Comparison of ENCODE assay signal across 22 cellular contexts in the genomic region with DNA sequence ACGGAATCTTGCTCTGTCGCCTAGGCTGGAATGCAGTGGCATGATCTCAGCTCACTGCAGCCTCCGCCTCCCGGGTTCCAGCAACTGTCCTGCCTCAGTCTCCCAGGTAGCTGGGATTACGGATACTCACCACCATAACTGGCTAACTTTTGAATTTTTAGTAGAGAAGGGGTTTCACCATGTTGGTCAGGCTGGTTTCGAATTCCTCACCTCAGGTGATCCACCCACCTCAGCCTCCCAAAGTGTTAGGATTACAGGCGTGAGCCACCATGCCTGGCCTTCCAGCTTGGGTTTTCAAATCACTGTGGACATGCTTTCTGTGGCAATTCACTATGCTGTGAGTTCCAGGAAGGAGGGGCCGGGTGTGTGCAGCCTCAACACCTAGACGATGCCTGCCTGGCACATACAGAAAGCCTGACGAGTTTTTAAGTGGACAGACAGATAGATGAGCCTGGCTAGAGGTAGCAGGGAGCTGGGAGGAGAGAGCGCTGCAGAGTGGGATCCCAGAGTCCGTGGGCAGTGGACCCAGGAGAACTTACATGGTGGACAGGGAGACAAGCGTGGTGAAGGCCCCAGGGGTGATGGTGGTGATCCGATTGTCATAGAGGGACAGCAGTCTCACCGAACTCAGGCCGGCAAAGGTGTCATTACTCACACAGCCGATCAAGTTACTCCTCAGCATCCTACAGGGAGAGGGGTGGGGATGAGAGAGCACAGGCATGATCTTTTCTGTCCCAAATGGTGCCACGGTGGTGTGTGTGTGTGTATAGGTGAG.
"Had no signal": no experiment of that assay in that cellular context is flagged by ENCODE, and none has a peak within 500 bp of the region (broad histone marks: within the 10 kb centered on the region; RNA-seq: fewer than 3 reads in every experiment).

No MANE protein-coding gene starts in this region.

- H3K4me1 Mint-ChIP-seq: naive thymus-derived CD8-positive, alpha-beta T cell; stimulated activated memory B cell treated with anti-CD40 and anti-IgM and Interleukin-4, amounts not matched to agents 10 μg/mL and 1 μg/mL and 100 μg/mL, for 72 hours had no signal

- H3K36me3 Mint-ChIP-seq: naive thymus-derived CD8-positive, alpha-beta T cell; stimulated activated memory B cell treated with anti-CD40 and anti-IgM and Interleukin-4, amounts not matched to agents 10 μg/mL and 1 μg/mL and 100 μg/mL, for 72 hours had no signal

- H3K27me3 Mint-ChIP-seq: stimulated activated memory B cell treated with anti-CD40 and anti-IgM and Interleukin-4, amounts not matched to agents 10 μg/mL and 1 μg/mL and 100 μg/mL, for 72 hours; stimulated activated naive CD8-positive, alpha-beta T cell treated with anti-CD3 and anti-CD28 coated beads, Interleukin-15, Interleukin-2, amounts not matched to agents 100 ng/mL and 50 ng/mL, for 24 hours had no signal

- H3K4me2 ChIP-seq: hepatocyte had no signal

- H3K36me3 ChIP-seq: pancreas, right lobe of liver, upper lobe of left lung had no signal

- H3K27ac ChIP-seq: esophagus squamous epithelium, gastroesophageal sphincter, hepatocyte, pancreas, right lobe of liver, tibial artery, upper lobe of left lung had no signal

- DNase-seq: effector memory CD8-positive, alpha-beta T cell; esophagus squamous epithelium; foreskin fibroblast; kidney glomerular epithelial cell; mammary epithelial cell; mucosa of descending colon; naive thymus-derived CD8-positive, alpha-beta T cell; nucleus accumbens; pancreas; right lobe of liver; stimulated activated CD4-positive, alpha-beta T cell treated with anti-CD3 and anti-CD28 coated beads, Interleukin-15, amount 100 ng/mL, for 24 hours; stimulated activated CD4-positive, alpha-beta T cell treated with anti-CD3 and anti-CD28 coated beads, Interleukin-1b, Interleukin-23, amount 100 ng/mL, for 48 hours; stimulated activated CD4-positive, alpha-beta T cell treated with anti-CD3 and anti-CD28 coated beads, Interleukin-4, amount 100 ng/mL, for 24 hours had no signal

- H3K27ac Mint-ChIP-seq: dendritic cell treated with granulocyte-macrophage colony-stimulating factor and Interleukin-4, amounts not matched to agents 40 ng/mL and 50 ng/mL, for 4 days; effector memory CD8-positive, alpha-beta T cell; naive thymus-derived CD8-positive, alpha-beta T cell; progenitor cell of endocrine pancreas; stimulated activated memory B cell treated with anti-CD40 and anti-IgM and Interleukin-4, amounts not matched to agents 10 μg/mL and 1 μg/mL and 100 μg/mL, for 72 hours; stimulated activated naive CD8-positive, alpha-beta T cell treated with anti-CD3 and anti-CD28 coated beads, Interleukin-15, Interleukin-2, amounts not matched to agents 100 ng/mL and 50 ng/mL, for 24 hours had no signal

- H3K4me3 ChIP-seq: esophagus squamous epithelium, gastroesophageal sphincter, hepatocyte, mucosa of descending colon, pancreas, right lobe of liver, tibial artery, upper lobe of left lung had no signal

- H3K27me3 ChIP-seq: gastroesophageal sphincter, hepatocyte, pancreas, right lobe of liver, tibial artery, upper lobe of left lung had no signal

- H3K4me1 ChIP-seq: esophagus squamous epithelium, gastroesophageal sphincter, pancreas, right lobe of liver, tibial artery, upper lobe of left lung had no signal

- ATAC-seq: effector memory CD8-positive, alpha-beta T cell; gastroesophageal sphincter; mucosa of descending colon; naive thymus-derived CD8-positive, alpha-beta T cell; pancreas; right lobe of liver; stimulated activated memory B cell treated with anti-CD40 and anti-IgM and Interleukin-4, amounts not matched to agents 10 μg/mL and 1 μg/mL and 100 μg/mL, for 72 hours had no signal

- H3K9me3 Mint-ChIP-seq: dendritic cell treated with granulocyte-macrophage colony-stimulating factor and Interleukin-4, amounts not matched to agents 40 ng/mL and 50 ng/mL, for 4 days; stimulated activated memory B cell treated with anti-CD40 and anti-IgM and Interleukin-4, amounts not matched to agents 10 μg/mL and 1 μg/mL and 100 μg/mL, for 72 hours; stimulated activated naive CD8-positive, alpha-beta T cell treated with anti-CD3 and anti-CD28 coated beads, Interleukin-15, Interleukin-2, amounts not matched to agents 100 ng/mL and 50 ng/mL, for 24 hours had no signal

- H2AFZ ChIP-seq: hepatocyte had no signal

- H3K4me3 Mint-ChIP-seq: central memory CD8-positive, alpha-beta T cell; dendritic cell treated with granulocyte-macrophage colony-stimulating factor and Interleukin-4, amounts not matched to agents 40 ng/mL and 50 ng/mL, for 4 days; effector memory CD8-positive, alpha-beta T cell; naive thymus-derived CD8-positive, alpha-beta T cell; stimulated activated memory B cell treated with anti-CD40 and anti-IgM and Interleukin-4, amounts not matched to agents 10 μg/mL and 1 μg/mL and 100 μg/mL, for 72 hours; stimulated activated naive CD8-positive, alpha-beta T cell treated with anti-CD3 and anti-CD28 coated beads, Interleukin-15, Interleukin-2, amounts not matched to agents 100 ng/mL and 50 ng/mL, for 24 hours had no signal

- H3K9me3 ChIP-seq: esophagus squamous epithelium, gastroesophageal sphincter, mucosa of descending colon, pancreas, right lobe of liver, tibial artery, upper lobe of left lung had no signal
